ENCODE assay signal across 8 cellular contexts in the genomic region with DNA sequence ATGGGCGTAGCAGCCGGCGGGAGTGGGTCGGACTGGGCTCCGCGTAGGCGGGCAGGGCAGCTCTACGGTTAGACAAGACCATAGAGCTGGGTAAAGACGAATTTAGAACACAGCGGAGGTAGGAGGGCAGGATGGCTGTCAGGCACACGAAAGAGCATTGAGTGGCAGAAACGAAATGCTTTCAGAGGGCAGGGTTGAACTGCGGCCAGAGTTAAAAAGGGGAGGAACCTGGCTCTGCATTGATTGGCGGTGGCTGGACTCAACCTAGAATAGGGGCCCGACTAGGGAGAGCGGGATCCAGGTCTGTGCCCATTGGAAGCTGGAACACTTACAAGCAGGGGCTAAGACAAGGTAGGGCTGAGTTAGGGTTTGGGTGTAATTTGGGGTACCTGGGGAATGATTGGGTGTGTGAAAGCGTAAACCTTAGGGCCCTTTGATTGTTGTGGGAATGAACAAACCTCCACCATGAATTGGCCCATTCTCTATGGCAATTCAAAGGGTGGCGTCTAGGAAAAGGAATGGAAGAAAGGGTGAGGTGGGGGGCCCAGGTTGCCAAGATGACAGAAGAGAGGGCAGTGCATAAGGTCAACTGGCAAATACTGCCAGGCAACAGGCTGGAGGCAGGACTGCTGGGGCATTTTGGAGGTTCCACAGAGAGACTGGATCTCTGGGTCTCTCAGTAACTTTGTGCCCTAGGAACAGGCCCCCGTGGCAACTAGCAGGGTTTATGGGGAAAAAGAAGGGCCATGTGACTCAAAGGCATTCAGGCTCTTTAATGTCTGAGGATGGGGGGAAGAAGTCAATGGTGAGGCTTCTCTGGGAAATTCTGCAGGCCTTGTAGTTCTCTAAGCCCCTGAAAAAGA. TPM values are rescaled to one million over a fixed set of nuclear protein-coding genes. Genes with fewer than 3 reads are reported as not detected.
DNase-seq lines count a peak whose midpoint lies in the region; ATAC-seq and TF ChIP-seq lines count a peak whose summit lies in the region.

No MANE protein-coding gene starts in this region.

- H3K27ac ChIP-seq in layer of hippocampus (ENCODE audit: low read depth, low read length) (peak overlapping the region; percentile 59), thyroid gland (peak overlapping the region; percentile 36 to 67 (median 65))

- TF ChIP-seq POLR2A in thyroid gland (IDR thresholded peaks at IDR 0.05), result peak in 1 of 2 donors; percentile 1

- H3K36me3 Mint-ChIP-seq in activated CD8-positive, alpha-beta memory T cell treated with anti-CD3 and anti-CD28 coated beads, Interleukin-2, amount 10 ng/mL, durations not matched to agents 7 days and 5 days, result peaks cover 53% of the 10 kb centered on the region
- H3K36me3 Mint-ChIP-seq in activated naive CD8-positive, alpha-beta T cell treated with anti-CD3 and anti-CD28 coated beads, Interleukin-2, amount 10 ng/mL, durations not matched to agents 7 days and 5 days, result peaks cover 37% of the 10 kb centered on the region

- intact Hi-C loops in thyroid gland (cut with DNase I), result no loop called here

- H3K9me3 ChIP-seq in thyroid gland, result no peaks in the 10 kb centered on the region

- ATAC-seq in activated CD8-positive, alpha-beta memory T cell treated with anti-CD3 and anti-CD28 coated beads, Interleukin-2, amount 10 ng/mL, durations not matched to agents 7 days and 5 days, result no peak
- no peak for ATAC-seq in activated naive CD8-positive, alpha-beta T cell treated with anti-CD3 and anti-CD28 coated beads, Interleukin-2, amount 10 ng/mL, durations not matched to agents 7 days and 5 days (ENCODE audit: low read depth)

- peaks cover 0 to 3% of the 10 kb centered on the region in 2 donors for H3K4me1 ChIP-seq in thyroid gland

- WGBS in thyroid gland, 2 donors, result 25 to 31% methylated on average over 7 to 12 of the region's 19 CpGs

- peak overlapping the region; percentile 94 for H3K27ac Mint-ChIP-seq in activated CD8-positive, alpha-beta memory T cell treated with anti-CD3 and anti-CD28 coated beads, Interleukin-2, amount 10 ng/mL, durations not matched to agents 7 days and 5 days
- peak overlapping the region; percentile 93 for H3K27ac Mint-ChIP-seq in activated naive CD8-positive, alpha-beta T cell treated with anti-CD3 and anti-CD28 coated beads, Interleukin-2, amount 10 ng/mL, durations not matched to agents 7 days and 5 days

- peaks cover 42% of the 10 kb centered on the region for H3K4me1 Mint-ChIP-seq in activated CD8-positive, alpha-beta memory T cell treated with anti-CD3 and anti-CD28 coated beads, Interleukin-2, amount 10 ng/mL, durations not matched to agents 7 days and 5 days
- peaks cover 32% of the 10 kb centered on the region for H3K4me1 Mint-ChIP-seq in activated naive CD8-positive, alpha-beta T cell treated with anti-CD3 and anti-CD28 coated beads, Interleukin-2, amount 10 ng/mL, durations not matched to agents 7 days and 5 days

- no peaks in the 10 kb centered on the region for H3K36me3 ChIP-seq in thyroid gland

- no peaks in the 10 kb centered on the region for H3K27me3 Mint-ChIP-seq in activated CD8-positive, alpha-beta memory T cell treated with anti-CD3 and anti-CD28 coated beads, Interleukin-2, amount 10 ng/mL, durations not matched to agents 7 days and 5 days
- no peaks in the 10 kb centered on the region for H3K27me3 Mint-ChIP-seq in activated naive CD8-positive, alpha-beta T cell treated with anti-CD3 and anti-CD28 coated beads, Interleukin-2, amount 10 ng/mL, durations not matched to agents 7 days and 5 days

- POLR2A ChIA-PET in activated naive CD8-positive, alpha-beta T cell treated with anti-CD3 and anti-CD28 coated beads, Interleukin-2, amount 10 ng/mL, durations not matched to agents 7 days and 5 days (lab: Charles Lee), result interaction anchor here (1.2 kb wide), 1 partner anchor 95 kb away, joined by 7 read pairs; no protein-coding TSS in a partner anchor

- peak overlapping the region in 2 of 3 donors; percentile 22 to 27 for H3K4me3 ChIP-seq in thyroid gland (replicated peaks in 1 of 3)

- H3K4me3 Mint-ChIP-seq in activated CD8-positive, alpha-beta memory T cell treated with anti-CD3 and anti-CD28 coated beads, Interleukin-2, amount 10 ng/mL, durations not matched to agents 7 days and 5 days, result peak overlapping the region; percentile 87
- peak overlapping the region; percentile 93 for H3K4me3 Mint-ChIP-seq in activated naive CD8-positive, alpha-beta T cell treated with anti-CD3 and anti-CD28 coated beads, Interleukin-2, amount 10 ng/mL, durations not matched to agents 7 days and 5 days

- CTCF ChIA-PET in activated CD8-positive, alpha-beta memory T cell treated with anti-CD3 and anti-CD28 coated beads, Interleukin-2, amount 10 ng/mL, durations not matched to agents 7 days and 5 days (lab: Charles Lee), result no interaction called here

- in situ Hi-C loops in GM13977 (cut with MboI; ENCODE audit: low pct_unique_long_range_greater_than_20kb, low sequenced_read_pairs, unreplicated experiment), result no loop called here

- H3K9me3 Mint-ChIP-seq in activated CD8-positive, alpha-beta memory T cell treated with anti-CD3 and anti-CD28 coated beads, Interleukin-2, amount 10 ng/mL, durations not matched to agents 7 days and 5 days (ENCODE audit: low read depth), result no peaks in the 10 kb centered on the region
- H3K9me3 Mint-ChIP-seq in activated naive CD8-positive, alpha-beta T cell treated with anti-CD3 and anti-CD28 coated beads, Interleukin-2, amount 10 ng/mL, durations not matched to agents 7 days and 5 days, result no peaks in the 10 kb centered on the region

- no peaks in the 10 kb centered on the region for H3K27me3 ChIP-seq in layer of hippocampus (ENCODE audit: control insufficient read depth, insufficient read depth, low read length)
- no peaks in the 10 kb centered on the region for H3K27me3 ChIP-seq in thyroid gland

- DNase-seq in activated CD8-positive, alpha-beta memory T cell treated with anti-CD3 and anti-CD28 coated beads, Interleukin-2, amount 10 ng/mL, durations not matched to agents 7 days and 5 days, result no peak
- DNase-seq in activated CD8-positive, alpha-beta memory T cell treated with anti-CD3 and anti-CD28 coated beads, Interleukin-2, amount 50 U/mL, for 4 hours, result no peak
- no peak for DNase-seq in activated naive CD8-positive, alpha-beta T cell treated with anti-CD3 and anti-CD28 coated beads, Interleukin-2, amount 10 ng/mL, durations not matched to agents 7 days and 5 days
- DNase-seq in thyroid gland, result no peak
- DNase-seq in GM13977 (ENCODE audit: low spot score), result no peak
- DNase-seq in MV-4-11 (lab: John Stamatoyannopoulos, UW), result no peak
- no peak for DNase-seq in KG1 (lab: John Stamatoyannopoulos, UW)

- TF ChIP-seq CTCF in thyroid gland (IDR thresholded peaks at IDR 0.05) (no peak), GM13977 (IDR thresholded peaks at IDR 0.05; ENCODE audit: extremely low read depth, insufficient read depth, missing control alignments) (no peak)

RNA-seq across cellular contexts. Expression of a gene that starts 0.9 kb away (rescaled TPM):
- 10 to 100 TPM; 51.4 to 57.4 TPM for total RNA-seq in activated CD8-positive, alpha-beta memory T cell treated with anti-CD3 and anti-CD28 coated beads, Interleukin-2, amount 10 ng/mL, durations not matched to agents 7 days and 5 days
- 10 to 100 TPM; 53.5 to 54.5 TPM for total RNA-seq in activated naive CD8-positive, alpha-beta T cell treated with anti-CD3 and anti-CD28 coated beads, Interleukin-2, amount 10 ng/mL, durations not matched to agents 7 days and 5 days
- total RNA-seq in thyroid gland, result 10 to 100 TPM; 17.3 to 21.7 (median 17.7) TPM

RNA-seq across cellular contexts. Expression of a gene that starts 7.7 kb away (rescaled TPM):
- 100 to 1,000 TPM; 118 to 151 TPM for total RNA-seq in activated CD8-positive, alpha-beta memory T cell treated with anti-CD3 and anti-CD28 coated beads, Interleukin-2, amount 10 ng/mL, durations not matched to agents 7 days and 5 days
- 100 to 1,000 TPM; 152 TPM for total RNA-seq in activated naive CD8-positive, alpha-beta T cell treated with anti-CD3 and anti-CD28 coated beads, Interleukin-2, amount 10 ng/mL, durations not matched to agents 7 days and 5 days
- total RNA-seq in thyroid gland, result 100 to 1,000 TPM in 3 of 4 donors, 10 to 100 TPM in 1; 89.3 to 141 (median 116) TPM

RNA-seq across cellular contexts. Expression of a gene that starts 21.5 kb away (rescaled TPM):
- 1 to 10 TPM; 2.7 to 4.0 TPM for total RNA-seq in activated CD8-positive, alpha-beta memory T cell treated with anti-CD3 and anti-CD28 coated beads, Interleukin-2, amount 10 ng/mL, durations not matched to agents 7 days and 5 days
- 10 to 100 TPM; 14.1 to 14.6 TPM for total RNA-seq in activated naive CD8-positive, alpha-beta T cell treated with anti-CD3 and anti-CD28 coated beads, Interleukin-2, amount 10 ng/mL, durations not matched to agents 7 days and 5 days
- 1 to 10 TPM; 1.3 to 2.3 (median 1.6) TPM for total RNA-seq in thyroid gland

RNA-seq across cellular contexts. Expression of a gene that starts 31.6 kb away (rescaled TPM):
- total RNA-seq in activated CD8-positive, alpha-beta memory T cell treated with anti-CD3 and anti-CD28 coated beads, Interleukin-2, amount 10 ng/mL, durations not matched to agents 7 days and 5 days, result under 1 TPM; 0.09 to 0.15 TPM
- under 1 TPM; 0.37 to 1.00 TPM for total RNA-seq in activated naive CD8-positive, alpha-beta T cell treated with anti-CD3 and anti-CD28 coated beads, Interleukin-2, amount 10 ng/mL, durations not matched to agents 7 days and 5 days
- total RNA-seq in thyroid gland, result under 1 TPM in 2 of 4 donors, not detected in 2; 0.13 to 0.15 TPM
